ENCODE assay signal across 4 cellular contexts in genomic region chr9:97055891-97056290, GRCh38. TPM values are rescaled to one million over a fixed set of nuclear protein-coding genes. Genes with fewer than 3 reads are reported as not detected.
"Had no signal": no experiment of that assay in that cellular context is flagged by ENCODE, and none has a peak within 500 bp of the region (broad histone marks: within the 10 kb centered on the region; RNA-seq: fewer than 3 reads in every experiment).

No MANE protein-coding gene starts in this region.

RNA-seq across cellular contexts. Expression of gene CTSV, which starts 16.9 kb away (rescaled TPM):
- total RNA-seq: posterior vena cava, right atrium auricular region, sciatic nerve had no signal
- polyA plus RNA-seq: naive thymus-derived CD4-positive, alpha-beta T cell had no signal
